1 cellular context compared by ENCODE assay signal in the genomic region with DNA sequence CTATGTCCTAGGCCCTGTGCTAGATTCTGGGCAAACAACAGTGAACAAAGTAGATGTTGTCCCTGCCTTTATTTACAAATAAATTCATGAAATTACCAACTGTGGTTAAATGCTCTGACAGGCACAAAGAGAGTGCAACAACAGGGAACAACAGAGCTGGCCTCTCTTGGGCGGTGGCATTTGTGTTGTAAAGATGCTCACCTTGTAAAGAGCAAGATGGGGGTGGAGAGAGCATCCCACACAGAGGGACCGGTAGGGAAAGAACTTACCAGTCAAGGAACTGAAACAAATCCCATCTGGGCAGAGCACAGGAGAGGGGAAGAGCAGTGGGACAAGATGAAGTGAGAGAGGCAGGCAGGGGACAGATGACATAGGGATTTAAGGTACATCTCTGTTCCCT.
TF ChIP-seq lines count a peak whose summit lies in the region.

No MANE protein-coding gene starts in this region.

TF ChIP-seq in H1, 55 proteins besides CTCF, POLR2A, EP300 and RAD21:
- TF ChIP-seq HDAC2 (IDR thresholded peaks at IDR 0.05; ENCODE audit: borderline replicate concordance in 1 of 2, low read depth in 2 of 2, low read length in 2 of 2) (no peak), CBX8 (IDR thresholded peaks at IDR 0.05; ENCODE audit: borderline replicate concordance, low read depth, low read length) (no peak), TBP (IDR thresholded peaks at IDR 0.05; ENCODE audit: low read depth, low read length) (no peak), CBX5 (IDR thresholded peaks at IDR 0.05; ENCODE audit: low read depth, low read length) (no peak), TCF12 (IDR thresholded peaks at IDR 0.05; ENCODE audit: low read depth, low read length) (no peak), KDM4A (IDR thresholded peaks at IDR 0.05; ENCODE audit: low read depth, low read length, severe bottlenecking) (no peak), BCL11A (IDR thresholded peaks at IDR 0.05; ENCODE audit: low read depth in 2 of 2, low read length in 2 of 2) (no peak), CHD7 (IDR thresholded peaks at IDR 0.05; ENCODE audit: insufficient replicate concordance, low read length) (no peak), ZNF274 (IDR thresholded peaks at IDR 0.05; ENCODE audit: borderline replicate concordance, extremely low read depth, low read length) (no peak), KDM1A (IDR thresholded peaks at IDR 0.05; ENCODE audit: borderline replicate concordance, low read length) (no peak), MAX (IDR thresholded peaks at IDR 0.05) (no peak), SIX5 (IDR thresholded peaks at IDR 0.05; ENCODE audit: low read depth, low read length) (no peak), YY1 (IDR thresholded peaks at IDR 0.05; ENCODE audit: low read depth, low read length) (no peak), FOSL1 (IDR thresholded peaks at IDR 0.05; ENCODE audit: insufficient read depth, low read depth, low read length) (no peak), ASH2L (IDR thresholded peaks at IDR 0.05; ENCODE audit: low read length) (no peak), RFX5 (IDR thresholded peaks at IDR 0.05; ENCODE audit: borderline replicate concordance, low read depth, low read length) (no peak)
- TF ChIP-seq, protein P1, sequence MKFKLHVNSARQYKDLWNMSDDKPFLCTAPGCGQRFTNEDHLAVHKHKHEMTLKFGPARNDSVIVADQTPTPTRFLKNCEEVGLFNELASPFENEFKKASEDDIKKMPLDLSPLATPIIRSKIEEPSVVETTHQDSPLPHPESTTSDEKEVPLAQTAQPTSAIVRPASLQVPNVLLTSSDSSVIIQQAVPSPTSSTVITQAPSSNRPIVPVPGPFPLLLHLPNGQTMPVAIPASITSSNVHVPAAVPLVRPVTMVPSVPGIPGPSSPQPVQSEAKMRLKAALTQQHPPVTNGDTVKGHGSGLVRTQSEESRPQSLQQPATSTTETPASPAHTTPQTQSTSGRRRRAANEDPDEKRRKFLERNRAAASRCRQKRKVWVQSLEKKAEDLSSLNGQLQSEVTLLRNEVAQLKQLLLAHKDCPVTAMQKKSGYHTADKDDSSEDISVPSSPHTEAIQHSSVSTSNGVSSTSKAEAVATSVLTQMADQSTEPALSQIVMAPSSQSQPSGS (IDR thresholded peaks at IDR 0.05; ENCODE audit: low read length) = no peak
